10 cellular contexts compared by ENCODE assay signal in genomic region chr19:56765107-56765506, GRCh38.
DNase-seq lines count a peak whose midpoint lies in the region; ATAC-seq, FAIRE-seq and TF ChIP-seq lines count a peak whose summit lies in the region.
"Had no signal": no experiment of that assay in that cellular context is flagged by ENCODE, and none has a peak within 500 bp of the region (broad histone marks: within the 10 kb centered on the region; RNA-seq: fewer than 3 reads in every experiment).

No MANE protein-coding gene starts in this region.

- H3K27me3 ChIP-seq in keratinocyte (ENCODE audit: control insufficient read depth, extremely low read depth, insufficient read depth, low read length) = no peaks in the 10 kb centered on the region

- no peak for ATAC-seq in HG03460 (IDR thresholded peaks at IDR 0.05; ENCODE audit: unreplicated experiment)

- H3K4me3 ChIP-seq in keratinocyte (ENCODE audit: control insufficient read depth in 2 of 3, extremely low read depth in 1 of 3, insufficient read depth in 2 of 3, low read depth in 1 of 3, low read length in 3 of 3) = peak overlapping the region in 1 of 3 experiments; percentile 1

- H3K9ac ChIP-seq in keratinocyte (ENCODE audit: control insufficient read depth, extremely low read depth, insufficient read depth, low read length) = no peak overlapping the region

- no peaks in the 10 kb centered on the region for H4K20me1 ChIP-seq in keratinocyte (ENCODE audit: control insufficient read depth, extremely low read depth, insufficient read depth, low read length)

- H3K9me3 ChIP-seq in keratinocyte (ENCODE audit: control insufficient read depth, low read depth, low read length) = peaks cover 6% of the 10 kb centered on the region

- H3K79me2 ChIP-seq in keratinocyte (ENCODE audit: control insufficient read depth, insufficient read depth, low read length) = no peaks in the 10 kb centered on the region

- dilution Hi-C loops in keratinocyte (cut with MboI; ENCODE audit: extremely low pct_ligation_motif_present, low sequenced_read_pairs) = no loop called here

- no peak overlapping the region for H3K4me2 ChIP-seq in keratinocyte (ENCODE audit: control insufficient read depth, extremely low read depth, insufficient read depth, low read depth, low read length)

- H3K27ac ChIP-seq in keratinocyte (ENCODE audit: control insufficient read depth, insufficient read depth, low read length) = no peak overlapping the region

- no peaks in the 10 kb centered on the region for H3K9me1 ChIP-seq in keratinocyte (ENCODE audit: control insufficient read depth, extremely low read depth, insufficient read depth, low read length)

- peak overlapping the region; percentile 8 for H2AFZ ChIP-seq in keratinocyte (ENCODE audit: control insufficient read depth, low read length)

- H3K36me3 ChIP-seq in keratinocyte (ENCODE audit: control insufficient read depth in 2 of 2, extremely low read depth in 1 of 2, insufficient read depth in 2 of 2, low read length in 2 of 2) = no peaks in the 10 kb centered on the region

- DNase-seq in M059J (ENCODE audit: low read depth) = peak; percentile 57
- DNase-seq in amygdala (lab: John Stamatoyannopoulos, UW) = peak in 54 of 56 donors; percentile 13 to 86 (median 67)
- DNase-seq in keratinocyte (ENCODE audit: low read depth, low spot score) = no peak
- peak; percentile 34 for DNase-seq in stimulated activated CD4-positive, alpha-beta T cell treated with anti-CD3 and anti-CD28 coated beads, Interleukin-15, amount 100 ng/mL, for 24 hours
- DNase-seq in cortex of kidney (lab: John Stamatoyannopoulos, UW) = no peak
- no peak for DNase-seq in NCI-H2171 (lab: John Stamatoyannopoulos, UW)
- no peak for DNase-seq in 8988T
- DNase-seq: NCI-H2107 had no signal

- no peak for FAIRE-seq in keratinocyte (lab: Jason Lieb, UNC)
- FAIRE-seq: GM18507 had no signal

- TF ChIP-seq CTCF in keratinocyte (optimal IDR thresholded peaks at IDR 0.05 in 1 of 3, IDR thresholded peaks at IDR 0.05 in 1 of 3, conservative IDR thresholded peaks at IDR 0.05 in 1 of 3; ENCODE audit: extremely low read depth in 1 of 3, insufficient read depth in 2 of 3, low read length in 3 of 3) = no peak

- no peaks in the 10 kb centered on the region for H3K4me1 ChIP-seq in keratinocyte (ENCODE audit: control insufficient read depth, extremely low read depth, insufficient read depth, low read length)

Comparison
In these comparisons a context has a peak if more than half of its experiments do, and no peak if none do; other contexts are left out.
1. DNase-seq: peak in M059J (single experiment), amygdala (54 of 56) and stimulated activated CD4-positive, alpha-beta T cell treated with anti-CD3 and anti-CD28 coated beads, Interleukin-15, amount 100 ng/mL, for 24 hours (single experiment); none in keratinocyte (single experiment), cortex of kidney (single experiment), NCI-H2171 (single experiment) and 8988T (single experiment).